8 cellular contexts compared by ENCODE assay signal in the genomic region with DNA sequence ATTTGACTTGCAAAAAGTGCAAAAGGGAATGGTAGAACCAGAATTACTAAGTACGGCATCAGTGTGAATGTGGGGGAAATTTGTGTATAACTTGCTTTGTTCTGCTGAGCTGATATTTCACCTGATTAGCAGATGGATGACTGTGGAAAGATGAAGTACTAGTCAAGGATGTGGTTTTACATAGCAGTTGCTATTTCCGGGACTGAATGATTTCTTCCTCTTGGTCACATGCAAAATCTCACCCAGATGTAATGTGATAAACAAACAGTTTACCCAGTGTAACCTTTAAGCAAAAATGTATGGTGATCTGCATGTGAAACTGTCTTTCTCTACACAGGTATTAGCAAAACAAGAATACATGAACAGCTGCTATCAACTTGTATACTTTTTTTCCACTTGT. TPM values are rescaled to one million over a fixed set of nuclear protein-coding genes. Genes with fewer than 3 reads are reported as not detected.
DNase-seq lines count a peak whose midpoint lies in the region; ATAC-seq lines count a peak whose summit lies in the region.

No MANE protein-coding gene starts in this region.

- no peaks in the 10 kb centered on the region for H3K9me3 Mint-ChIP-seq in activated CD4-positive, alpha-beta memory T cell treated with anti-CD3 and anti-CD28 coated beads, Interleukin-2, amount 10 ng/mL, durations not matched to agents 7 days and 5 days
- H3K9me3 Mint-ChIP-seq in stimulated activated memory B cell treated with anti-CD40 and anti-IgM and Interleukin-4, amounts not matched to agents 10 μg/mL and 1 μg/mL and 100 μg/mL, for 72 hours: no peaks in the 10 kb centered on the region

- H3K36me3 Mint-ChIP-seq in activated CD4-positive, alpha-beta memory T cell treated with anti-CD3 and anti-CD28 coated beads, Interleukin-2, amount 10 ng/mL, durations not matched to agents 7 days and 5 days (ENCODE audit: low read depth): peaks cover 76% of the 10 kb centered on the region
- H3K36me3 Mint-ChIP-seq in stimulated activated memory B cell treated with anti-CD40 and anti-IgM and Interleukin-4, amounts not matched to agents 10 μg/mL and 1 μg/mL and 100 μg/mL, for 72 hours: peaks cover 33% of the 10 kb centered on the region

- CTCF ChIA-PET in activated CD4-positive, alpha-beta memory T cell treated with anti-CD3 and anti-CD28 coated beads, Interleukin-2, amount 10 ng/mL, durations not matched to agents 7 days and 5 days (lab: Charles Lee): interaction anchor here (0.5 to 3.1 kb wide), 9 partner anchors 10 to 488 kb away, joined by 3 to 18 read pairs (median 4); a partner anchor contains a TSS

- peaks cover 68% of the 10 kb centered on the region for H3K4me1 Mint-ChIP-seq in activated CD4-positive, alpha-beta memory T cell treated with anti-CD3 and anti-CD28 coated beads, Interleukin-2, amount 10 ng/mL, durations not matched to agents 7 days and 5 days
- peaks cover 24% of the 10 kb centered on the region for H3K4me1 Mint-ChIP-seq in stimulated activated memory B cell treated with anti-CD40 and anti-IgM and Interleukin-4, amounts not matched to agents 10 μg/mL and 1 μg/mL and 100 μg/mL, for 72 hours

- peak overlapping the region; percentile 86 for H3K27ac Mint-ChIP-seq in activated CD4-positive, alpha-beta memory T cell treated with anti-CD3 and anti-CD28 coated beads, Interleukin-2, amount 10 ng/mL, durations not matched to agents 7 days and 5 days
- H3K27ac Mint-ChIP-seq in stimulated activated memory B cell treated with anti-CD40 and anti-IgM and Interleukin-4, amounts not matched to agents 10 μg/mL and 1 μg/mL and 100 μg/mL, for 72 hours: no peak overlapping the region

- POLR2A ChIA-PET in activated CD4-positive, alpha-beta memory T cell treated with anti-CD3 and anti-CD28 coated beads, Interleukin-2, amount 10 ng/mL, durations not matched to agents 7 days and 5 days (lab: Charles Lee): interaction anchor here (0.7 to 5.2 kb wide), 17 partner anchors 8 to 491 kb away, joined by 3 to 29 read pairs (median 5); a partner anchor contains a TSS

- peak; percentile 66 for ATAC-seq in HG03108 (IDR thresholded peaks at IDR 0.05; ENCODE audit: unreplicated experiment)
- peak; percentile 71 for ATAC-seq in stimulated activated memory B cell treated with anti-CD40 and anti-IgM and Interleukin-4, amounts not matched to agents 10 μg/mL and 1 μg/mL and 100 μg/mL, for 72 hours

- DNase-seq in activated gamma-delta T cell treated with Interleukin-2 at 50 U/mL for 16 hours: peak; percentile 12
- DNase-seq in activated gamma-delta T cell (lab: John Stamatoyannopoulos, UW): no peak
- no peak for DNase-seq in activated CD4-positive, alpha-beta memory T cell treated with anti-CD3 and anti-CD28 coated beads, Interleukin-2, amount 10 ng/mL, durations not matched to agents 7 days and 5 days
- DNase-seq in SKM-1 (lab: John Stamatoyannopoulos, UW; ENCODE audit: unreplicated experiment): no peak
- no peak for DNase-seq in NCI-H2029 (lab: John Stamatoyannopoulos, UW)
- DNase-seq in NOMO-1 treated with DMSO at 0.1 percent for 48 hours (lab: John Stamatoyannopoulos, UW; ENCODE audit: unreplicated experiment): no peak

- H3K4me3 Mint-ChIP-seq in activated CD4-positive, alpha-beta memory T cell treated with anti-CD3 and anti-CD28 coated beads, Interleukin-2, amount 10 ng/mL, durations not matched to agents 7 days and 5 days: peak overlapping the region; percentile 40
- no peak overlapping the region for H3K4me3 Mint-ChIP-seq in stimulated activated memory B cell treated with anti-CD40 and anti-IgM and Interleukin-4, amounts not matched to agents 10 μg/mL and 1 μg/mL and 100 μg/mL, for 72 hours

- no peaks in the 10 kb centered on the region for H3K27me3 Mint-ChIP-seq in activated CD4-positive, alpha-beta memory T cell treated with anti-CD3 and anti-CD28 coated beads, Interleukin-2, amount 10 ng/mL, durations not matched to agents 7 days and 5 days
- H3K27me3 Mint-ChIP-seq in stimulated activated memory B cell treated with anti-CD40 and anti-IgM and Interleukin-4, amounts not matched to agents 10 μg/mL and 1 μg/mL and 100 μg/mL, for 72 hours: no peaks in the 10 kb centered on the region

RNA-seq across cellular contexts. Expression of a gene that starts 46.1 kb away (rescaled TPM):
- total RNA-seq in activated CD4-positive, alpha-beta memory T cell treated with anti-CD3 and anti-CD28 coated beads, Interleukin-2, amount 10 ng/mL, durations not matched to agents 7 days and 5 days: 100 to 1,000 TPM; 135 to 138 TPM
